18 cellular contexts compared by ENCODE assay signal in genomic region chr2:22903616-22904015, GRCh38.
"Had no signal": no experiment of that assay in that cellular context is flagged by ENCODE, and none has a peak within 500 bp of the region (broad histone marks: within the 10 kb centered on the region; RNA-seq: fewer than 3 reads in every experiment).

No MANE protein-coding gene starts in this region.

- H3K4me3 ChIP-seq: coronary artery, dorsolateral prefrontal cortex, esophagus squamous epithelium, gastroesophageal sphincter, heart right ventricle, left lung, lower lobe of right lung, mucosa of descending colon had no signal

- DNase-seq: dermis blood vessel endothelial cell; effector CD4-positive, alpha-beta T cell; effector memory CD4-positive, alpha-beta T cell; esophagus squamous epithelium; foreskin fibroblast; left lung; mesenchymal stem cell had no signal

- H3K27ac ChIP-seq: coronary artery, dorsolateral prefrontal cortex, esophagus squamous epithelium, gastroesophageal sphincter, heart right ventricle, left lung, lower lobe of right lung had no signal

- H3K36me3 ChIP-seq: esophagus squamous epithelium, gastroesophageal sphincter, heart right ventricle, left lung, lower lobe of right lung had no signal

- FAIRE-seq: colon, endothelial cell of umbilical vein, frontal cortex, islet of Langerhans, keratinocyte had no signal

- H3K9me3 ChIP-seq: esophagus squamous epithelium, gastroesophageal sphincter, heart right ventricle, left lung, lower lobe of right lung, mucosa of descending colon had no signal

- H3K27me3 ChIP-seq: esophagus squamous epithelium, gastroesophageal sphincter, left lung had no signal

- H3K4me1 ChIP-seq: esophagus squamous epithelium, gastroesophageal sphincter, heart right ventricle, left lung, lower lobe of right lung had no signal
